In the genomic region with DNA sequence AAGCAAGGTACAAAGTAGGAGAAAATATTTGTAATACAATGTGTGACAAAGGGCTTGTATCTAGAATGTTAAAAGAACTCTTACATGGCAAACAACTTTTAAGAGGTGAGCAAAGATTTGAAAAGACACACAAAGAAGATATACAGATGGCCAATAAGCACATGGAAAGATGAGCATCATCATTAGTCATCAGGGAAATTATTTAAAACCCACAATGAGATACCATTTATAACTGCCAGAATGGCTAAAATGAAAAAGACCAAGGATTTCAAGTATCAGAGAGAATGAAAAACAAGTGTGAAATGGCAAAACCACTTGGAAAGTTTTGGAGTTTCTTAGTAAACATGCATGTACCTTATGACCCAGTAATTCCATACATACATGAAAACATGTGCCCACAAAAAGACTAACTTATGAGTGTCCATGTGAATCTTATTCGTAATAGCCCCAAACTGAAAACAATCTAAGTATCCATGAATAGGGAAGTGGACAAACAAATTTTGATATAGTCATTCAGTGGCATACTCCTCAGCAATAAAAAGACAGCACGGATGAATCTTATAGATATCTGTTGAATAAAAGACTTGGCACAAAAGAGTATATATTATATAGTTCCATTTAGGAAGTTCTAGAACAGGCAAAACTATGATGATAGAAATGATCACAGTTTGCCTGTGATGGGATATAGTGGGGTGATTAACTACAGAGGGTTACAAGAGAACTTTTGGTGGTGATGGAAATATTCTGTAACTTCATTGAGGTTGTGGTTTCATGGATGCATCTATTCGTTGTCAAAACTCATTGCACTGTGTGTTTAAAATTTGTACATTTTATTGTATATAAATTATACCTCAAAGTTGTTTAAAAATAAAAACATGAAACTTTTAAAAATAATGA, we compare ENCODE assay signal across 12 cellular contexts.
DNase-seq lines count a peak whose midpoint lies in the region; ATAC-seq and TF ChIP-seq lines count a peak whose summit lies in the region.
"Had no signal": no experiment of that assay in that cellular context is flagged by ENCODE, and none has a peak within 500 bp of the region (broad histone marks: within the 10 kb centered on the region; RNA-seq: fewer than 3 reads in every experiment).

No MANE protein-coding gene starts in this region.

- in situ Hi-C loops in brain microvascular endothelial cell (cut with HindIII; ENCODE audit: low pct_ligation_motif_present, low sequenced_read_pairs), result no loop called here

- H3K4me1 Mint-ChIP-seq in CD8-positive, alpha-beta T cell (ENCODE audit: low read depth), result peaks cover 14% of the 10 kb centered on the region
- H3K4me1 Mint-ChIP-seq in nephron progenitor cell, result no peaks in the 10 kb centered on the region

- H3K4me1 ChIP-seq in CD8-positive, alpha-beta T cell (ENCODE audit: insufficient read depth, low read length), result peaks cover 6% of the 10 kb centered on the region

- H3K36me3 ChIP-seq in CD8-positive, alpha-beta T cell (ENCODE audit: insufficient read depth, low read length), result no peaks in the 10 kb centered on the region
- H3K36me3 ChIP-seq in KOPT-K1 (ENCODE audit: insufficient read depth, low read length) (no peaks in the 10 kb centered on the region), brain microvascular endothelial cell (replicated peaks) (no peaks in the 10 kb centered on the region)
- H3K36me3 ChIP-seq: adrenal gland had no signal

- no peaks in the 10 kb centered on the region for H3K9me3 ChIP-seq in CD8-positive, alpha-beta T cell (ENCODE audit: low read length)
- peaks cover 9% of the 10 kb centered on the region for H3K9me3 ChIP-seq in KOPT-K1 (ENCODE audit: insufficient read depth, low read length, poor library complexity, severe bottlenecking)
- H3K9me3 ChIP-seq: adrenal gland had no signal

- H3K27ac ChIP-seq in CD8-positive, alpha-beta T cell (ENCODE audit: low read depth, low read length), result no peak overlapping the region
- H3K27ac ChIP-seq in KOPT-K1 (ENCODE audit: low read depth, low read length, poor library complexity, severe bottlenecking) (peak overlapping the region; percentile 59), brain microvascular endothelial cell (peak overlapping the region; percentile 74)

- CTCF ChIA-PET in CD8-positive, alpha-beta T cell (lab: Charles Lee), result no interaction called here

- peak overlapping the region; percentile 67 for H3K27ac Mint-ChIP-seq in CD8-positive, alpha-beta T cell
- peak overlapping the region; percentile 21 for H3K27ac Mint-ChIP-seq in nephron progenitor cell

- no peak for TF ChIP-seq CTCF in CD8-positive, alpha-beta T cell (IDR thresholded peaks at IDR 0.05)
- TF ChIP-seq CTCF in brain microvascular endothelial cell (IDR thresholded peaks at IDR 0.05; ENCODE audit: low read depth, low read length, missing control alignments) (no peak), nephron progenitor cell (IDR thresholded peaks at IDR 0.05) (no peak)

- no peaks in the 10 kb centered on the region for H3K27me3 ChIP-seq in CD8-positive, alpha-beta T cell (ENCODE audit: insufficient read depth, low read length)
- H3K27me3 ChIP-seq in brain microvascular endothelial cell (replicated peaks), result no peaks in the 10 kb centered on the region
- H3K27me3 ChIP-seq: adrenal gland had no signal

- H3K4me3 Mint-ChIP-seq in CD8-positive, alpha-beta T cell, result peak overlapping the region; percentile 41
- no peak overlapping the region for H3K4me3 Mint-ChIP-seq in nephron progenitor cell

- no peaks in the 10 kb centered on the region for H3K9me3 Mint-ChIP-seq in CD8-positive, alpha-beta T cell
- H3K9me3 Mint-ChIP-seq in nephron progenitor cell, result no peaks in the 10 kb centered on the region

- no peaks in the 10 kb centered on the region for H3K27me3 Mint-ChIP-seq in CD8-positive, alpha-beta T cell (ENCODE audit: low read depth)
- H3K27me3 Mint-ChIP-seq in nephron progenitor cell (ENCODE audit: low read depth, poor library complexity), result peaks cover 4% of the 10 kb centered on the region

- intact Hi-C loops in CD8-positive, alpha-beta T cell (cut with DNase I, micrococcal nuclease), result no loop called here
- intact Hi-C loops in sciatic nerve (cut with DNase I), result no loop called here

- no peak overlapping the region for H3K4me3 ChIP-seq in CD8-positive, alpha-beta T cell (ENCODE audit: low read depth, low read length)
- no peak overlapping the region for H3K4me3 ChIP-seq in brain microvascular endothelial cell (ENCODE audit: low read depth, low read length)
- H3K4me3 ChIP-seq: GM12878 had no signal

- DNase-seq in CD8-positive, alpha-beta T cell, result no peak
- DNase-seq in brain microvascular endothelial cell (no peak), nephron progenitor cell (no peak), sciatic nerve (ENCODE audit: low spot score) (no peak), NOMO-1 treated with dmso at 0.1 percent for 144 hours (lab: John Stamatoyannopoulos, UW; ENCODE audit: unreplicated experiment) (no peak), NCI-H2171 treated with DMSO at 0.1 percent for 48 hours (lab: John Stamatoyannopoulos, UW) (no peak)
- DNase-seq: adrenal gland; NCI-H446; stimulated activated CD8-positive, alpha-beta memory T cell treated with anti-CD3 and anti-CD28 coated beads, Interleukin-4, amount 100 ng/mL, for 48 hours had no signal

- POLR2A ChIA-PET in CD8-positive, alpha-beta T cell (lab: Charles Lee), result no interaction called here

- ATAC-seq in CD8-positive, alpha-beta T cell, result no peak
- ATAC-seq in sciatic nerve, result no peak
- ATAC-seq in HG02623 (IDR thresholded peaks at IDR 0.05; ENCODE audit: unreplicated experiment), result no peak

- H3K36me3 Mint-ChIP-seq in CD8-positive, alpha-beta T cell, result peaks cover 7% of the 10 kb centered on the region
- peaks cover 27% of the 10 kb centered on the region for H3K36me3 Mint-ChIP-seq in nephron progenitor cell (ENCODE audit: low read depth)
